ENCODE assay signal across 22 cellular contexts in the genomic region with DNA sequence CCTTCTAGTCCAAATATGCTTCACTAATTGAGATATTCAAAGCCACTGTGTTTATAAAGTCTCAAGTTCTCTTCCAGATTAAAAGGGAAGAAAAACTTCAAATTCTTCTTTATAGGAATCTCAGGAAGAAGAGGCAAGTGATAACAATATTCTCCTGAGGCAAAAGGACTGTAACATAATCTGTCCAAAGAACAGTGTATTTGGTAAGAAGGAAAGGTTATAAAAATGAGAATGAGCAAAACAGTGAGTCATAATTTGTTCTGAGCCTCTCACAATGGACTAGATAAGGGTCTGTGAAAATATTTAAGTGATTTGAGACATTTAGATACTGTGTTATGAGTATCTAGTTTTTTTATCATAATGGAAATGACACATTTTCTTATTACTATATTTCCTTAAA. TPM values are rescaled to one million over a fixed set of nuclear protein-coding genes. Genes with fewer than 3 reads are reported as not detected.
DNase-seq lines count a peak whose midpoint lies in the region; ATAC-seq and TF ChIP-seq lines count a peak whose summit lies in the region.
"Had no signal": no experiment of that assay in that cellular context is flagged by ENCODE, and none has a peak within 500 bp of the region (broad histone marks: within the 10 kb centered on the region; RNA-seq: fewer than 3 reads in every experiment).

No MANE protein-coding gene starts in this region.

- peaks cover 11% of the 10 kb centered on the region for H3K4me1 ChIP-seq in ACC112 (ENCODE audit: control insufficient read depth, insufficient read depth, low read length, unreplicated experiment)
- H3K4me1 ChIP-seq: colonic mucosa had no signal

- H3K4me3 ChIP-seq in ACC112 (ENCODE audit: low read depth, low read length): no peak overlapping the region
- H3K4me3 ChIP-seq in astrocyte of the spinal cord (ENCODE audit: low read depth, low read length): no peak overlapping the region
- no peak overlapping the region for H3K4me3 ChIP-seq in foreskin fibroblast (ENCODE audit: low read depth in 1 of 2, low read length in 2 of 2)
- H3K4me3 ChIP-seq: colonic mucosa had no signal

- H3K4me1 Mint-ChIP-seq in CD14-positive monocyte (no peaks in the 10 kb centered on the region), progenitor cell of endocrine pancreas (ENCODE audit: low read depth) (no peaks in the 10 kb centered on the region)
- H3K4me1 Mint-ChIP-seq: mesothelial cell of epicardium had no signal

- no peaks in the 10 kb centered on the region for H3K79me2 ChIP-seq in ACC112 (ENCODE audit: control insufficient read depth, insufficient read depth, low read length, unreplicated experiment)

- TF ChIP-seq CTCF in astrocyte of the spinal cord (IDR thresholded peaks at IDR 0.05; ENCODE audit: low read depth, low read length) (no peak), foreskin fibroblast (IDR thresholded peaks at IDR 0.05; ENCODE audit: low read depth, low read length) (no peak), CD14-positive monocyte (IDR thresholded peaks at IDR 0.05) (no peak), progenitor cell of endocrine pancreas (IDR thresholded peaks at IDR 0.05; ENCODE audit: unreplicated experiment) (no peak)

- ATAC-seq in HG02610 (IDR thresholded peaks at IDR 0.05; ENCODE audit: unreplicated experiment): no peak
- ATAC-seq: stimulated activated naive CD8-positive, alpha-beta T cell treated with anti-CD3 and anti-CD28 coated beads, Interleukin-15, amount 100 ng/mL, for 72 hours had no signal

- H3K36me3 ChIP-seq in ACC112 (ENCODE audit: insufficient read depth, low read length): no peaks in the 10 kb centered on the region
- H3K36me3 ChIP-seq: WERI-Rb-1 had no signal

- no peak overlapping the region for H2AFZ ChIP-seq in ACC112 (ENCODE audit: low read length, unreplicated experiment)

- no peaks in the 10 kb centered on the region for H3K27me3 Mint-ChIP-seq in CD14-positive monocyte (ENCODE audit: low read depth in 3 of 3)
- H3K27me3 Mint-ChIP-seq in progenitor cell of endocrine pancreas: no peaks in the 10 kb centered on the region
- H3K27me3 Mint-ChIP-seq: stimulated activated naive CD8-positive, alpha-beta T cell treated with anti-CD3 and anti-CD28 coated beads, Interleukin-15, amount 100 ng/mL, for 72 hours had no signal

- no peak overlapping the region for H3K4me3 Mint-ChIP-seq in CD14-positive monocyte
- H3K4me3 Mint-ChIP-seq in progenitor cell of endocrine pancreas (ENCODE audit: low read depth): no peak overlapping the region
- H3K4me3 Mint-ChIP-seq: mesothelial cell of epicardium; neural crest cell; stimulated activated naive CD8-positive, alpha-beta T cell treated with anti-CD3 and anti-CD28 coated beads, Interleukin-15, amount 100 ng/mL, for 72 hours; T-helper 1 cell treated with Interleukin-12 subunit alpha and Interleukin-12 subunit beta and Interleukin-4 antibody, amounts not matched to agents 30 μg/mL and 1 μg/mL, for 36 hours had no signal

- intact Hi-C loops in CD14-positive monocyte (cut with micrococcal nuclease): loop anchor here in 1 of 2 donors (10.0 kb wide), 1 partner anchor 68 kb away; no protein-coding TSS in a partner anchor

- peaks cover 0 to 2% (median 0%) of the 10 kb centered on the region in 7 donors for H3K9me3 Mint-ChIP-seq in CD14-positive monocyte
- H3K9me3 Mint-ChIP-seq in progenitor cell of endocrine pancreas (ENCODE audit: low read depth): no peaks in the 10 kb centered on the region
- H3K9me3 Mint-ChIP-seq: mesothelial cell of epicardium; neural crest cell; T-helper 1 cell treated with Interleukin-12 subunit alpha and Interleukin-12 subunit beta and Interleukin-4 antibody, amounts not matched to agents 30 μg/mL and 1 μg/mL, for 36 hours had no signal

- H3K36me3 Mint-ChIP-seq in CD14-positive monocyte (peaks cover 60 to 77% of the 10 kb centered on the region in 2 donors), progenitor cell of endocrine pancreas (ENCODE audit: insufficient read depth) (peaks cover 7% of the 10 kb centered on the region)

- H3K27me3 ChIP-seq in ACC112 (ENCODE audit: insufficient read depth, low read length): no peaks in the 10 kb centered on the region
- H3K27me3 ChIP-seq: colonic mucosa had no signal

- DNase-seq in HS-5 (ENCODE audit: low read depth) (peak; percentile 22), astrocyte of the spinal cord (ENCODE audit: low read depth, low spot score) (peak; percentile 46), foreskin fibroblast (peak; percentile 23 to 40), CD14-positive monocyte (ENCODE audit: low spot score) (no peak), progenitor cell of endocrine pancreas (ENCODE audit: low spot score, unreplicated experiment) (no peak), CD1c-positive myeloid dendritic cell (ENCODE audit: extremely low spot score) (no peak)
- DNase-seq: ACHN; colonic mucosa; hippocampal formation; MV-4-11; NCI-H2029 treated with DMSO at 0.1 percent for 48 hours; NCI-H510A treated with DMSO at 0.1 percent for 48 hours; retina; SHP77; stimulated activated CD4-positive, alpha-beta T cell treated with anti-CD3 and anti-CD28 coated beads, Interleukin-15, amount 100 ng/mL, for 24 hours; stimulated activated naive CD8-positive, alpha-beta T cell treated with anti-CD3 and anti-CD28 coated beads, Interleukin-15, amount 100 ng/mL, for 72 hours; WERI-Rb-1 had no signal

- in situ Hi-C loops in astrocyte of the spinal cord (cut with HindIII; ENCODE audit: low sequenced_read_pairs): no loop called here

- H3K27ac ChIP-seq in ACC112 (ENCODE audit: low read depth, low read length): peak overlapping the region; percentile 16; the same call in 1 of the 2 replicates
- H3K27ac ChIP-seq: colonic mucosa, WERI-Rb-1 had no signal

- H3K27ac Mint-ChIP-seq in CD14-positive monocyte (peak overlapping the region in 1 of 7 donors; percentile 61), progenitor cell of endocrine pancreas (no peak overlapping the region)
- H3K27ac Mint-ChIP-seq: mesothelial cell of epicardium; stimulated activated naive CD8-positive, alpha-beta T cell treated with anti-CD3 and anti-CD28 coated beads, Interleukin-15, amount 100 ng/mL, for 72 hours; T-helper 1 cell treated with Interleukin-12 subunit alpha and Interleukin-12 subunit beta and Interleukin-4 antibody, amounts not matched to agents 30 μg/mL and 1 μg/mL, for 36 hours had no signal

RNA-seq across cellular contexts. Expression of a gene that starts 44.3 kb away (rescaled TPM):
- polyA plus RNA-seq in CD14-positive monocyte: 10 to 100 TPM; 50.9 to 56.7 TPM
- total RNA-seq in progenitor cell of endocrine pancreas: 72.9 and 76.7 TPM in 2 replicates

RNA-seq across cellular contexts. Expression of a gene that starts 48.2 kb away (rescaled TPM):
- 10 to 100 TPM; 24.6 to 42.0 TPM for polyA plus RNA-seq in CD14-positive monocyte
- 19.8 and 21.1 TPM in 2 replicates for total RNA-seq in progenitor cell of endocrine pancreas

RNA-seq across cellular contexts. Expression of a gene that starts 55.9 kb away (rescaled TPM):
- 1 to 10 TPM; 1.3 to 2.5 TPM for polyA plus RNA-seq in CD14-positive monocyte
- 20.0 and 22.8 TPM in 2 replicates for total RNA-seq in progenitor cell of endocrine pancreas

Comparison
In these comparisons a context has a peak if more than half of its experiments do, and no peak if none do; other contexts are left out.
1. DNase-seq: peak in HS-5 (single experiment), astrocyte of the spinal cord (single experiment) and foreskin fibroblast (2 of 2); none in CD14-positive monocyte (single experiment), progenitor cell of endocrine pancreas (single experiment) and CD1c-positive myeloid dendritic cell (single experiment).